In genomic region chr13:59991395-59991794, GRCh38 we compare ENCODE assay signal across 30 cellular contexts.
"Had no signal": no experiment of that assay in that cellular context is flagged by ENCODE, and none has a peak within 500 bp of the region (broad histone marks: within the 10 kb centered on the region; RNA-seq: fewer than 3 reads in every experiment).

No MANE protein-coding gene starts in this region.

- H3K9me3 ChIP-seq: Peyer's patch, SJSA1, SK-N-SH had no signal

- DNase-seq: activated CD4-positive, alpha-beta T cell treated with anti-CD3 and anti-CD28 coated beads for 36 hours; activated CD4-positive, alpha-beta T cell treated with anti-CD3 and anti-CD28 coated beads, Interleukin-2, amount 10 ng/mL, durations not matched to agents 7 days and 5 days; activated CD4-positive, alpha-beta T cell treated with anti-CD3 and anti-CD28 coated beads, Interleukin-2, amount 50 U/mL, for 48 hours; activated CD8-positive, alpha-beta T cell treated with anti-CD3 and anti-CD28 coated beads, Interleukin-2, amount 10 ng/mL, durations not matched to agents 7 days and 5 days; activated gamma-delta T cell; activated naive CD4-positive, alpha-beta T cell treated with Interleukin-2 at 50 U/mL for 16 hours; activated T-cell treated with anti-CD3 and anti-CD28 coated beads, Interleukin-2, amount 50 U/mL, for 24 hours; anterior cingulate cortex; caudate nucleus; MM.1S; NCI-H1092 treated with DMSO at 0.1 percent for 48 hours; NCI-H1417; NCI-H146; NCI-H187; NCI-H2029 treated with DMSO at 0.1 percent for 48 hours; NCI-H2107; NCI-H2171 treated with DMSO at 0.1 percent for 48 hours; NCI-H226; NCI-H446 treated with DMSO at 0.1 percent for 48 hours; NCI-H524; NCI-H748 treated with DMSO at 0.1 percent for 48 hours; NK-92 treated with Interleukin-12 subunit alpha and Interleukin-12 subunit beta, amount 100 ng/mL, for 24 hours; PC-3; Peyer's patch; RPMI8226; SHP77 treated with DMSO at 0.1 percent for 48 hours; SK-N-SH had no signal

- H3K9ac ChIP-seq: KMS-11, SK-N-SH had no signal

- H3K4me3 ChIP-seq: Peyer's patch, SJSA1 had no signal

- ATAC-seq: activated CD4-positive, alpha-beta T cell treated with anti-CD3 and anti-CD28 coated beads for 36 hours; activated CD4-positive, CD25-positive, alpha-beta regulatory T cell treated with anti-CD3 and anti-CD28 coated beads, Interleukin-2, amount 50 U/mL, for 24 hours; activated CD8-positive, alpha-beta T cell treated with anti-CD3 and anti-CD28 coated beads, Interleukin-2, amount 10 ng/mL, durations not matched to agents 7 days and 5 days; PC-3 had no signal

- H3K36me3 ChIP-seq: Peyer's patch had no signal

- H3K4me2 ChIP-seq: KMS-11, SK-N-SH had no signal

- H3K4me1 ChIP-seq: Peyer's patch, SJSA1 had no signal

- H3K27ac ChIP-seq: KMS-11, Peyer's patch, SJSA1 had no signal

- H3K27me3 ChIP-seq: Peyer's patch, SJSA1 had no signal
